ENCODE assay signal across 8 cellular contexts in the genomic region with DNA sequence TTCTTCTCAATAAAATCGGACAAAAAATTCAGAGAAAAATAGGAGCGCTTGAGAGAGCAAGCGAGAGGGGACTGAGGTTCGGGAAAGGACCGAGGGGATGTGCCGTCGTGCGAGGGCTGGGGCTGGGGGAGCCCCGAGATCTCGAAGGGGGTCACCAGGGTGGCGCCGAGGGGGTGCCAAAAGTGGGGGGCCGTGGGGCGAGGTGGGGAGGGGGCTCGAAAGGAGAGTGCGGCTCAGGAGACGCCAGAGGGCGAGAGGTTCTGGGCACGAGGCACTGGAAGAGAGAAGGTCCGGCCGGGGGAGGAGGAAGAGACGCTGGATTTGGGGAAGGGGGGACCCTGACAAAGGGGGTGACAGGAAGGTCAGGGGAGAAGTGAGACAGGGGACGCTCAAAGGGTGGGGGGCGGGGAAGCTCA. TPM values are rescaled to one million over a fixed set of nuclear protein-coding genes. Genes with fewer than 3 reads are reported as not detected.
A peak's percentile ranks its signal among the peaks of the same experiment; 100 is the strongest.
DNase-seq lines count a peak whose midpoint lies in the region; ATAC-seq and TF ChIP-seq lines count a peak whose summit lies in the region.

No MANE protein-coding gene starts in this region.

- peak overlapping the region; percentile 55 for H4K5ac ChIP-seq in H9 (ENCODE audit: insufficient read length, low read depth, low read length)

- H3K9ac ChIP-seq in H9 (ENCODE audit: extremely low read depth, insufficient read length, low read length): peak overlapping the region; percentile 82

- peak; percentile 52 for DNase-seq in H9
- DNase-seq in activated T-cell treated with anti-CD3 and anti-CD28 coated beads, Interleukin-2, amount 50 U/mL, for 4 hours: no peak
- peak; percentile 26 for DNase-seq in left cardiac atrium
- no peak for DNase-seq in retinal pigment epithelial cell (ENCODE audit: low read depth)

- H3K4me1 ChIP-seq in H9 (ENCODE audit: insufficient read depth, low read length): peaks cover 7% of the 10 kb centered on the region

- peak overlapping the region; percentile 91 to 98 for H3K4me3 Mint-ChIP-seq in H9
- H3K4me3 Mint-ChIP-seq in activated T-cell treated with anti-CD3 and anti-CD28 coated beads, Interleukin-2, amount 50 U/mL, for 4 hours: peak overlapping the region; percentile 75

- H3T11ph ChIP-seq in H9 (ENCODE audit: low read length): no peak overlapping the region

- ATAC-seq in activated T-cell treated with anti-CD3 and anti-CD28 coated beads, Interleukin-2, amount 50 U/mL, for 4 hours: peak in 1 of 2 donors; percentile 2
- ATAC-seq in left cardiac atrium (peak; percentile 5 to 6), HG03469 (IDR thresholded peaks at IDR 0.05; ENCODE audit: unreplicated experiment) (no peak), GM18867 (IDR thresholded peaks at IDR 0.05; ENCODE audit: unreplicated experiment) (no peak), GM21576 (IDR thresholded peaks at IDR 0.05; ENCODE audit: unreplicated experiment) (no peak)

- peaks cover 15% of the 10 kb centered on the region; the same call in 1 of the 2 replicates for H3K79me2 ChIP-seq in H9 (ENCODE audit: insufficient read depth, low read length)

- H3K79me1 ChIP-seq in H9 (ENCODE audit: insufficient read depth, low read depth, low read length, poor library complexity, severe bottlenecking): no peaks in the 10 kb centered on the region

- H3K18ac ChIP-seq in H9 (ENCODE audit: insufficient read length, low read depth, low read length): peak overlapping the region; percentile 86

- H3K27ac Mint-ChIP-seq in H9: peak overlapping the region; percentile 95 to 100 (median 97)

- no peak overlapping the region for H3K56ac ChIP-seq in H9 (ENCODE audit: insufficient read length, low read depth, low read length)

- peak overlapping the region; percentile 95 for H3K14ac ChIP-seq in H9 (ENCODE audit: insufficient read depth, low read length)

- H2AK5ac ChIP-seq in H9 (ENCODE audit: insufficient read length, low read length): no peak overlapping the region

- H3K36me3 Mint-ChIP-seq in H9 (ENCODE audit: insufficient read depth in 1 of 3, low read depth in 3 of 3): peaks cover 30% of the 10 kb centered on the region in 3 experiments
- no peaks in the 10 kb centered on the region for H3K36me3 Mint-ChIP-seq in activated T-cell treated with anti-CD3 and anti-CD28 coated beads, Interleukin-2, amount 50 U/mL, for 4 hours (ENCODE audit: insufficient read depth)

- H2AFZ ChIP-seq in H9 (ENCODE audit: low read length): no peak overlapping the region

- H3K4me1 Mint-ChIP-seq in H9: peaks cover 35 to 37% of the 10 kb centered on the region in 2 experiments
- H3K4me1 Mint-ChIP-seq in activated T-cell treated with anti-CD3 and anti-CD28 coated beads, Interleukin-2, amount 50 U/mL, for 4 hours (ENCODE audit: low read depth): peaks cover 8% of the 10 kb centered on the region

- peaks cover 25 to 30% of the 10 kb centered on the region in 2 experiments for H3K9me3 Mint-ChIP-seq in H9
- H3K9me3 Mint-ChIP-seq in activated T-cell treated with anti-CD3 and anti-CD28 coated beads, Interleukin-2, amount 50 U/mL, for 4 hours: no peaks in the 10 kb centered on the region

- H3K27ac ChIP-seq in 22Rv1: peak overlapping the region; percentile 72
- no peak overlapping the region for H3K27ac ChIP-seq in H9 (ENCODE audit: insufficient read length, low read depth, low read length)

- H3K23ac ChIP-seq in H9 (ENCODE audit: insufficient read length, low read depth, low read length): no peak overlapping the region

- peaks cover 13% of the 10 kb centered on the region for H3K9me3 ChIP-seq in H9 (ENCODE audit: control insufficient read depth, low read depth, low read length)

- peak overlapping the region; percentile 40; the same call in 1 of the 2 replicates for H3K4ac ChIP-seq in H9 (ENCODE audit: low read depth, low read length)

- H2BK15ac ChIP-seq in H9 (ENCODE audit: low read depth, low read length): no peak overlapping the region; the same call in 1 of the 2 replicates

- no peak for TF ChIP-seq CTCF in 22Rv1 (IDR thresholded peaks at IDR 0.05)
- no peak for TF ChIP-seq CTCF in H9 (conservative IDR thresholded peaks at IDR 0.05)
- no peak for TF ChIP-seq CTCF in retinal pigment epithelial cell (conservative IDR thresholded peaks at IDR 0.05; ENCODE audit: low read depth, low read length)

- H4K8ac ChIP-seq in H9 (replicated peaks; ENCODE audit: insufficient read length, low read depth, low read length): no peak overlapping the region

- H2BK12ac ChIP-seq in H9 (ENCODE audit: insufficient read length, low read depth, low read length): no peak overlapping the region

- H4K20me1 ChIP-seq in H9 (ENCODE audit: control insufficient read depth, insufficient read depth, insufficient read length): no peaks in the 10 kb centered on the region

- H3K23me2 ChIP-seq in H9 (ENCODE audit: insufficient read length, low read depth, low read length, poor library complexity, severe bottlenecking): peaks cover 8% of the 10 kb centered on the region

- H4K91ac ChIP-seq in H9 (ENCODE audit: insufficient read length, low read depth, low read length): no peak overlapping the region

- peak overlapping the region; percentile 86 for H3K4me3 ChIP-seq in retinal pigment epithelial cell (ENCODE audit: low read length)

- no peak overlapping the region for H2BK20ac ChIP-seq in H9 (ENCODE audit: low read depth, low read length, poor library complexity, severe bottlenecking)

- no peak overlapping the region for H2BK5ac ChIP-seq in H9 (ENCODE audit: insufficient read length, low read length)

- peaks cover 16% of the 10 kb centered on the region for H3K27me3 Mint-ChIP-seq in H9 (ENCODE audit: low read depth)
- peaks cover 57% of the 10 kb centered on the region for H3K27me3 Mint-ChIP-seq in activated T-cell treated with anti-CD3 and anti-CD28 coated beads, Interleukin-2, amount 50 U/mL, for 4 hours (ENCODE audit: low read depth)

- intact Hi-C loops in left cardiac atrium (cut with DNase I): loop anchor here in 1 of 2 donors (10.0 kb wide), 1 partner anchor 111 kb away; a partner anchor contains a TSS

- no peak overlapping the region for H2BK120ac ChIP-seq in H9 (ENCODE audit: low read depth, low read length, poor library complexity, severe bottlenecking)

- H3K4me2 ChIP-seq in H9 (ENCODE audit: insufficient read depth, insufficient read length, low read length): peak overlapping the region; percentile 61

- H3K27me3 ChIP-seq in H9 (ENCODE audit: insufficient read depth, low read length): no peaks in the 10 kb centered on the region

- no CpG with 5 or more reads among the region's 24 CpGs for WGBS in H9 (ENCODE audit: extremely low coverage, insufficient read length, low lambda C conversion rate)

RNA-seq across cellular contexts. Expression of a gene that starts 0.8 kb away (rescaled TPM):
- 122 and 130 TPM in 2 replicates for total RNA-seq in H9 (2021)
- under 1 TPM; 0.43 to 0.79 (median 0.53) TPM for total RNA-seq in activated T-cell treated with anti-CD3 and anti-CD28 coated beads, Interleukin-2, amount 50 U/mL, for 4 hours
- 10 to 100 TPM; 12.8 to 14.2 TPM for total RNA-seq in left cardiac atrium

Comparison
In these comparisons a context has a peak if more than half of its experiments do, and no peak if none do; other contexts are left out.
1. DNase-seq: peak in H9 (single experiment) and left cardiac atrium (single experiment); none in activated T-cell treated with anti-CD3 and anti-CD28 coated beads, Interleukin-2, amount 50 U/mL, for 4 hours (single experiment) and retinal pigment epithelial cell (single experiment).
2. ATAC-seq: peak in left cardiac atrium (2 of 2); none in HG03469 (single experiment), GM18867 (single experiment) and GM21576 (single experiment).
3. RNA of a gene that starts 0.8 kb away (total RNA-seq): 122 to 130 TPM in H9 and 12.8 to 14.2 TPM in left cardiac atrium; 0.43 to 0.79 TPM in activated T-cell treated with anti-CD3 and anti-CD28 coated beads, Interleukin-2, amount 50 U/mL, for 4 hours; every median in the first group is over 4 times any median in the second.